2 cellular contexts compared by ENCODE assay signal in the genomic region with DNA sequence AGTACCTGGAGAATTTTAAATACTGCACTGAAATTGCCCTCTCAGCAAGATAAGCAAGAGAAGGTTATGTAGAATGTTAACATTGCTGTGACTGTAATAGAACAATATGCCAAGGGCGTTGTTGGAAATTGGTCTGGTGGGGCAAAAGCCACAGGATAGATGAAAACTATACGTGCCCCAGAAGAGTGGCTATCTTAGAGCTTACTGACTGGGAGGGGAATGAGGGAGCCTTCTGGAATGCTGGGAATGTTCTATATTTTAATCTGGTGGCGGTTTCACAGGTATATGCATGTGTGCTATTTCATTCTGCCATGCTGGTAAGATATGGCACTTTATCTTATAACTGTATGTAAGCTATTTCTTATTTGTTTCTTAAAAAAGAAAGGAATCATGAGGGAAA.
TF ChIP-seq lines count a peak whose summit lies in the region.

No MANE protein-coding gene starts in this region.

TF ChIP-seq in A549, 52 proteins besides CTCF, POLR2A, EP300 and RAD21:
- no peak for TF ChIP-seq ELK1 (IDR thresholded peaks at IDR 0.05; ENCODE audit: low read depth, low read length)
- peak; percentile 14 for TF ChIP-seq MAFK (IDR thresholded peaks at IDR 0.05; ENCODE audit: partially characterized antibody)

TF ChIP-seq in H1, 55 proteins besides CTCF, POLR2A, EP300 and RAD21:
- peak; percentile 53; the same call in 1 of the 2 replicates for TF ChIP-seq TEAD4 (IDR thresholded peaks at IDR 0.05; ENCODE audit: low read depth, low read length)
- TF ChIP-seq ASH2L (IDR thresholded peaks at IDR 0.05; ENCODE audit: low read length): no peak
